In genomic region chr15:42498212-42499038, GRCh38 we compare ENCODE assay signal across 10 cellular contexts. TPM values are rescaled to one million over a fixed set of nuclear protein-coding genes. Genes with fewer than 3 reads are reported as not detected.
DNase-seq lines count a peak whose midpoint lies in the region; ATAC-seq and TF ChIP-seq lines count a peak whose summit lies in the region.
"Had no signal": no experiment of that assay in that cellular context is flagged by ENCODE, and none has a peak within 500 bp of the region (broad histone marks: within the 10 kb centered on the region; RNA-seq: fewer than 3 reads in every experiment).

No MANE protein-coding gene starts in this region.

- DNase-seq in HAP-1 (ENCODE audit: low spot score in 2 of 2), result peak; percentile 4 to 16
- no peak for DNase-seq in adrenal gland
- peak; percentile 31 to 88 for DNase-seq in trophoblast cell
- no peak for DNase-seq in stimulated activated CD4-positive, alpha-beta T cell treated with anti-CD3 and anti-CD28 coated beads, Interleukin-12 subunit alpha, Interleukin-12 subunit beta, amount 100 ng/mL, for 4 hours
- DNase-seq: DND-41, hippocampal formation, NCI-H1694, SHP77 had no signal

- no peak for TF ChIP-seq POLR2A in adrenal gland (IDR thresholded peaks at IDR 0.05)

- no peak overlapping the region for H4K12ac ChIP-seq in trophoblast cell (ENCODE audit: low read depth, low read length)

- H3K27me3 ChIP-seq in HAP-1 (ENCODE audit: low read depth) (no peaks in the 10 kb centered on the region), adrenal gland (no peaks in the 10 kb centered on the region), trophoblast cell (ENCODE audit: insufficient read depth, low read length) (no peaks in the 10 kb centered on the region)

- peaks cover 9% of the 10 kb centered on the region for H3K79me1 ChIP-seq in trophoblast cell (ENCODE audit: low read length)

- in situ Hi-C loops in HAP-1 (cut with MboI; ENCODE audit: low sequenced_read_pairs), result no loop called here

- peak overlapping the region; percentile 50 for H2BK12ac ChIP-seq in trophoblast cell (ENCODE audit: low read length)

- TF ChIP-seq CTCF in adrenal gland (IDR thresholded peaks at IDR 0.05), result no peak

- peak overlapping the region; percentile 88 for H3K4ac ChIP-seq in trophoblast cell (ENCODE audit: low read depth, low read length)

- no peak overlapping the region for H3K4me2 ChIP-seq in trophoblast cell (ENCODE audit: low read length)

- intact Hi-C loops in adrenal gland (cut with DNase I), result loop anchor here in 1 of 2 donors (10.0 kb wide), 1 partner anchor 56 kb away; no protein-coding TSS in a partner anchor

- no peak overlapping the region for H2AFZ ChIP-seq in trophoblast cell (ENCODE audit: insufficient read depth, low read length, poor library complexity)

- peak overlapping the region; percentile 64 for H4K8ac ChIP-seq in trophoblast cell (ENCODE audit: low read depth, low read length)

- H3K4me1 ChIP-seq in HAP-1 (peaks cover 20% of the 10 kb centered on the region), adrenal gland (replicated peaks in 1 of 2) (peaks cover 33 to 57% of the 10 kb centered on the region in 2 donors), trophoblast cell (ENCODE audit: control insufficient read depth in 1 of 2, insufficient read depth in 2 of 2, low read length in 2 of 2) (peaks cover 9 to 14% of the 10 kb centered on the region in 2 experiments)

- WGBS in adrenal gland, 4 donors, result 71 to 94% (median 87%) methylated on average over 5 to 6 of the region's 6 CpGs
- WGBS in trophoblast cell (ENCODE audit: extremely low coverage, insufficient coverage, insufficient read length), result no CpG with 5 or more reads among the region's 6 CpGs

- H3K9ac ChIP-seq in trophoblast cell (ENCODE audit: low read length), result no peak overlapping the region

- H2BK5ac ChIP-seq in trophoblast cell (ENCODE audit: low read depth, low read length, poor library complexity), result no peak overlapping the region

- ATAC-seq in HG03139 (IDR thresholded peaks at IDR 0.05; ENCODE audit: unreplicated experiment), result no peak
- ATAC-seq in HG02884 (IDR thresholded peaks at IDR 0.05; ENCODE audit: unreplicated experiment), result no peak

- H3K23ac ChIP-seq in trophoblast cell (ENCODE audit: low read length), result no peak overlapping the region

- peaks cover 6% of the 10 kb centered on the region for H3K79me2 ChIP-seq in trophoblast cell (ENCODE audit: control insufficient read depth, insufficient read depth, low read length, poor library complexity)

- peak overlapping the region; percentile 69 for H3K18ac ChIP-seq in trophoblast cell (ENCODE audit: low read length)

- H4K91ac ChIP-seq in trophoblast cell (ENCODE audit: low read depth, low read length), result peak overlapping the region; percentile 48

- H3K4me3 ChIP-seq in HAP-1 (no peak overlapping the region), adrenal gland (no peak overlapping the region), trophoblast cell (ENCODE audit: low read depth, low read length) (no peak overlapping the region)

- no peak overlapping the region for H2AK5ac ChIP-seq in trophoblast cell (ENCODE audit: low read length)

- H3K27ac ChIP-seq in adrenal gland, result peak overlapping the region; percentile 37 to 64 (median 55)
- H3K27ac ChIP-seq in trophoblast cell (ENCODE audit: low read depth, low read length), result no peak overlapping the region

- no peaks in the 10 kb centered on the region for H3K36me3 ChIP-seq in HAP-1 (replicated peaks)
- H3K36me3 ChIP-seq in adrenal gland (replicated peaks in 1 of 2), result no peaks in the 10 kb centered on the region
- H3K36me3 ChIP-seq in trophoblast cell (ENCODE audit: control insufficient read depth in 1 of 2, insufficient read depth in 2 of 2, low read length in 2 of 2), result peaks cover 2% of the 10 kb centered on the region in 2 experiments

- H3K14ac ChIP-seq in trophoblast cell (ENCODE audit: low read length), result no peak overlapping the region

- H2BK120ac ChIP-seq in trophoblast cell (ENCODE audit: insufficient read depth, low read length, poor library complexity), result peak overlapping the region; percentile 60

- H3K9me3 ChIP-seq in HAP-1 (no peaks in the 10 kb centered on the region), adrenal gland (replicated peaks in 1 of 3) (no peaks in the 10 kb centered on the region), trophoblast cell (ENCODE audit: insufficient read depth, low read depth, low read length) (no peaks in the 10 kb centered on the region)

RNA-seq across cellular contexts. Expression of gene SNAP23, which starts 3.0 kb away (rescaled TPM):
- 10 to 100 TPM; 44.7 to 88.2 (median 59.3) TPM for total RNA-seq in adrenal gland
- polyA plus RNA-seq in adrenal gland, result 10 to 100 TPM; 54.0 to 74.2 (median 58.9) TPM
- polyA plus RNA-seq in trophoblast cell (2013), result 60.5 and 62.5 TPM in 2 replicates

RNA-seq across cellular contexts. Expression of gene ZNF106, which starts 7.5 kb away (rescaled TPM):
- total RNA-seq in adrenal gland, result 10 to 100 TPM; 51.7 to 77.7 (median 61.5) TPM
- 10 to 100 TPM in 1 of 3 donors, 1 to 10 TPM in 2; 5.8 to 43.1 (median 9.5) TPM for polyA plus RNA-seq in adrenal gland
- polyA plus RNA-seq in trophoblast cell (2013), result 20.0 and 20.5 TPM in 2 replicates

RNA-seq across cellular contexts. Expression of gene LRRC57, which starts 50.2 kb away (rescaled TPM):
- 10 to 100 TPM in 6 of 8 donors, 1 to 10 TPM in 2; 7.1 to 26.2 (median 17.8) TPM for total RNA-seq in adrenal gland
- 10 to 100 TPM in 1 of 3 donors, 1 to 10 TPM in 2; 3.3 to 13.7 (median 5.7) TPM for polyA plus RNA-seq in adrenal gland
- polyA plus RNA-seq in trophoblast cell (2013), result 11.8 and 12.3 TPM in 2 replicates

RNA-seq across cellular contexts. Expression of gene HAUS2, which starts 50.2 kb away (rescaled TPM):
- total RNA-seq in adrenal gland, result 10 to 100 TPM; 13.0 to 57.9 (median 19.0) TPM
- polyA plus RNA-seq in adrenal gland, result 10 to 100 TPM in 1 of 3 donors, 1 to 10 TPM in 2; 5.8 to 28.2 (median 6.2) TPM
- polyA plus RNA-seq in trophoblast cell (2013), result 15.7 and 16.8 TPM in 2 replicates

Comparison
In these comparisons a context has a peak if more than half of its experiments do, and no peak if none do; other contexts are left out.
1. DNase-seq: peak in HAP-1 (2 of 2) and trophoblast cell (2 of 2); none in adrenal gland (0 of 7) and stimulated activated CD4-positive, alpha-beta T cell treated with anti-CD3 and anti-CD28 coated beads, Interleukin-12 subunit alpha, Interleukin-12 subunit beta, amount 100 ng/mL, for 4 hours (single experiment).